ENCODE assay signal across 8 cellular contexts in genomic region chr17:21286066-21286770, GRCh38. TPM values are rescaled to one million over a fixed set of nuclear protein-coding genes. Genes with fewer than 3 reads are reported as not detected.
DNase-seq lines count a peak whose midpoint lies in the region; ATAC-seq and TF ChIP-seq lines count a peak whose summit lies in the region.

No MANE protein-coding gene starts in this region.

- no peaks in the 10 kb centered on the region for H3K9me3 ChIP-seq in DOHH2 (ENCODE audit: control insufficient read depth, insufficient read depth, low read length)
- H3K9me3 ChIP-seq in testis: no peaks in the 10 kb centered on the region

- ATAC-seq in HG03442 (IDR thresholded peaks at IDR 0.05; ENCODE audit: unreplicated experiment) (no peak), GM18858 (IDR thresholded peaks at IDR 0.05; ENCODE audit: unreplicated experiment) (no peak)

- peaks cover 58% of the 10 kb centered on the region for H3K79me2 ChIP-seq in DOHH2 (ENCODE audit: control insufficient read depth, low read length)

- peaks cover 20% of the 10 kb centered on the region for H3F3A ChIP-seq in DOHH2 (ENCODE audit: control insufficient read depth, insufficient read depth)

- H3K36me3 ChIP-seq in DOHH2 (ENCODE audit: control insufficient read depth, low read length) (0 out of 2 replicates have a peak, but pooled peaks cover 4% of the 10 kb centered on the region), testis (ENCODE audit: low read depth, missing control alignments) (no peaks in the 10 kb centered on the region)

- H3K27me3 ChIP-seq in DOHH2 (ENCODE audit: control insufficient read depth, low read length): no peaks in the 10 kb centered on the region; the same call in 1 of the 2 replicates
- peaks cover 0 to 5% (median 0%) of the 10 kb centered on the region in 45 donors for H3K27me3 ChIP-seq in dorsolateral prefrontal cortex
- H3K27me3 ChIP-seq in testis: no peaks in the 10 kb centered on the region

- no peak for TF ChIP-seq CTCF in DOHH2 (IDR thresholded peaks at IDR 0.05; ENCODE audit: low read depth, low read length, poor library complexity, severe bottlenecking)
- peak in 2 of 56 donors; percentile 1 to 12 for TF ChIP-seq CTCF in dorsolateral prefrontal cortex (IDR thresholded peaks at IDR 0.05 in 54 of 56, conservative IDR thresholded peaks at IDR 0.05 in 2 of 56; ENCODE audit: low read depth in 1 of 56, partially characterized antibody in 56 of 56)
- TF ChIP-seq CTCF in testis (IDR thresholded peaks at IDR 0.05): no peak

- H3K9me2 ChIP-seq in DOHH2 (replicated peaks; ENCODE audit: control insufficient read depth, low read length): no peaks in the 10 kb centered on the region

- intact Hi-C loops in dorsolateral prefrontal cortex (cut with DNase I): loop anchor here in 1 of 2 donors (5.0 to 10.0 kb wide), 3 partner anchors 36 to 229 kb away; partner anchors contain the start of gene TMEM11
- intact Hi-C loops in testis (cut with DNase I; ENCODE audit: low total_unique reads): loop anchor here (10.0 kb wide), 2 partner anchors 161 to 229 kb away; partner anchors contain the start of gene DHRS7B

- peaks cover 48% of the 10 kb centered on the region for H3K4me1 ChIP-seq in DOHH2 (ENCODE audit: control insufficient read depth, low read length)
- H3K4me1 ChIP-seq in testis: peaks cover 40% of the 10 kb centered on the region

- H4K20me1 ChIP-seq in DOHH2 (ENCODE audit: control insufficient read depth, insufficient read depth, low read depth, low read length): no peaks in the 10 kb centered on the region

- H3K27ac ChIP-seq in DOHH2 (ENCODE audit: low read depth, low read length) (peak overlapping the region; percentile 90), dorsolateral prefrontal cortex (peak overlapping the region in 56 of 59 donors; percentile 22 to 94 (median 80)), testis (peak overlapping the region; percentile 79 to 89)

- TF ChIP-seq POLR2A in testis (IDR thresholded peaks at IDR 0.05): no peak

- H3K4me2 ChIP-seq in DOHH2 (ENCODE audit: low read length): peak overlapping the region; percentile 100

- peak; percentile 97 for DNase-seq in LHCN-M2 (ENCODE audit: low read depth)
- DNase-seq in SK-N-DZ (ENCODE audit: low spot score): peak; percentile 60
- DNase-seq in dorsolateral prefrontal cortex: peak in 2 of 10 donors; percentile 57 to 62
- DNase-seq in medulla oblongata (ENCODE audit: extremely low spot score): peak; percentile 51
- DNase-seq in testis: peak; percentile 87

- 0 to 10% methylated on average over 4 to 16 of the region's 16 CpGs for WGBS in testis, 2 donors

- H3K4me3 ChIP-seq in DOHH2 (ENCODE audit: low read length) (peak overlapping the region; percentile 92), dorsolateral prefrontal cortex (peak overlapping the region; percentile 55 to 99 (median 91)), testis (peak overlapping the region; percentile 80 to 88)

RNA-seq across cellular contexts. Expression of gene MAP2K3, which starts 1.7 kb away (rescaled TPM):
- total RNA-seq in LHCN-M2 (2014; rRNA removed) (19.3 and 28.8 TPM in 2 replicates), dorsolateral prefrontal cortex (10 to 100 TPM in 119 of 120 experiments, 1 to 10 TPM in 1; 9.6 to 38.2 (median 18.5) TPM), testis (10 to 100 TPM; 13.5 to 17.5 TPM)
- polyA plus RNA-seq in LHCN-M2 (2012): 80.7 TPM
- 8.6 and 9.6 TPM in 2 replicates for polyA plus RNA-seq in SK-N-DZ (2014; cell fraction: cytosol; rRNA removed)
- polyA plus RNA-seq in SK-N-DZ (2014; cell fraction: nucleus; rRNA removed): 11.4 and 12.4 TPM in 2 replicates
- 15.4 TPM for polyA plus RNA-seq in testis (ENCODE audit: insufficient read depth, low read depth, low replicate concordance)

RNA-seq across cellular contexts. Expression of gene NATD1, which starts 33.0 kb away (rescaled TPM):
- total RNA-seq in LHCN-M2 (2014; rRNA removed) (2.3 and 4.3 TPM in 2 replicates), dorsolateral prefrontal cortex (10 to 100 TPM in 14 of 120 experiments, 1 to 10 TPM in 106; 5.2 to 13.5 (median 7.6) TPM), testis (10 to 100 TPM; 17.9 to 20.0 TPM)
- polyA plus RNA-seq in LHCN-M2 (2012): 7.6 TPM
- polyA plus RNA-seq in SK-N-DZ (2014; cell fraction: cytosol; rRNA removed): 4.1 and 4.2 TPM in 2 replicates
- polyA plus RNA-seq in SK-N-DZ (2014; cell fraction: nucleus; rRNA removed): 2.5 and 5.0 TPM in 2 replicates
- 12.1 TPM for polyA plus RNA-seq in testis (ENCODE audit: insufficient read depth, low read depth, low replicate concordance)
